In genomic region chr2:238784671-238785527, GRCh38 we compare ENCODE assay signal across 8 cellular contexts.
A peak's percentile ranks its signal among the peaks of the same experiment; 100 is the strongest.
DNase-seq lines count a peak whose midpoint lies in the region; ATAC-seq and TF ChIP-seq lines count a peak whose summit lies in the region.

No MANE protein-coding gene starts in this region.

- H2AK5ac ChIP-seq in H9 (ENCODE audit: insufficient read length, low read length) = no peak overlapping the region

- no peak overlapping the region for H2BK5ac ChIP-seq in H9 (ENCODE audit: insufficient read length, low read length)

- no peak overlapping the region for H3K9ac ChIP-seq in H9 (ENCODE audit: extremely low read depth, insufficient read length, low read length)

- H3K27ac ChIP-seq in H9 (ENCODE audit: insufficient read length, low read depth, low read length) (no peak overlapping the region), esophagus muscularis mucosa (replicated peaks in 1 of 4) (peak overlapping the region; percentile 37 to 52 (median 49))

- H3K4me1 ChIP-seq in H9 (ENCODE audit: insufficient read depth, low read length) = no peaks in the 10 kb centered on the region; the same call in 1 of the 2 replicates
- H3K4me1 ChIP-seq in esophagus muscularis mucosa = peaks cover 0 to 16% (median 13%) of the 10 kb centered on the region in 4 donors

- no peaks in the 10 kb centered on the region for H3K9me3 ChIP-seq in H9 (ENCODE audit: control insufficient read depth, low read depth, low read length)
- H3K9me3 ChIP-seq in esophagus muscularis mucosa = no peaks in the 10 kb centered on the region

- H3K27me3 Mint-ChIP-seq in H9 (ENCODE audit: low read depth) = peaks cover 15% of the 10 kb centered on the region
- peaks cover 50% of the 10 kb centered on the region for H3K27me3 Mint-ChIP-seq in nephron (ENCODE audit: low read depth)
- peaks cover 10 to 18% of the 10 kb centered on the region in 2 donors for H3K27me3 Mint-ChIP-seq in stimulated activated naive B cell treated with anti-CD40 and anti-IgM and Interleukin-4, amounts not matched to agents 10 μg/mL and 1 μg/mL and 100 μg/mL, for 72 hours

- H3K27me3 ChIP-seq in H9 (ENCODE audit: insufficient read depth, low read length) (no peaks in the 10 kb centered on the region), esophagus muscularis mucosa (no peaks in the 10 kb centered on the region)

- peaks cover 2 to 4% of the 10 kb centered on the region in 2 experiments; a peak in 3 of 5 replicates for H3K9me3 Mint-ChIP-seq in H9
- H3K9me3 Mint-ChIP-seq in nephron = peaks cover 13% of the 10 kb centered on the region
- H3K9me3 Mint-ChIP-seq in stimulated activated naive B cell treated with anti-CD40 and anti-IgM and Interleukin-4, amounts not matched to agents 10 μg/mL and 1 μg/mL and 100 μg/mL, for 72 hours = peaks cover 0 to 11% of the 10 kb centered on the region in 2 donors

- H3K4me3 ChIP-seq in esophagus muscularis mucosa = no peak overlapping the region

- H3K14ac ChIP-seq in H9 (ENCODE audit: insufficient read depth, low read length) = no peak overlapping the region

- H3K79me1 ChIP-seq in H9 (ENCODE audit: insufficient read depth, low read depth, low read length, poor library complexity, severe bottlenecking) = no peaks in the 10 kb centered on the region

- no peak overlapping the region for H4K5ac ChIP-seq in H9 (ENCODE audit: insufficient read length, low read depth, low read length)

- WGBS in H9 (ENCODE audit: extremely low coverage, insufficient read length, low lambda C conversion rate) = no CpG with 5 or more reads among the region's 17 CpGs
- 38% methylated on average over 13 of the region's 17 CpGs for WGBS in esophagus muscularis mucosa

- H2BK20ac ChIP-seq in H9 (ENCODE audit: low read depth, low read length, poor library complexity, severe bottlenecking) = no peak overlapping the region

- H3K36me3 Mint-ChIP-seq in H9 (ENCODE audit: insufficient read depth in 1 of 3, low read depth in 3 of 3) (no peaks in the 10 kb centered on the region; a peak in 1 of 7 replicates), nephron (ENCODE audit: low read depth) (no peaks in the 10 kb centered on the region)
- no peaks in the 10 kb centered on the region for H3K36me3 Mint-ChIP-seq in stimulated activated naive B cell treated with anti-CD40 and anti-IgM and Interleukin-4, amounts not matched to agents 10 μg/mL and 1 μg/mL and 100 μg/mL, for 72 hours

- H3K18ac ChIP-seq in H9 (ENCODE audit: insufficient read length, low read depth, low read length) = no peak overlapping the region

- H3K4me1 Mint-ChIP-seq in H9 (peaks cover 15 to 16% of the 10 kb centered on the region in 2 experiments), nephron (peaks cover 16% of the 10 kb centered on the region)
- H3K4me1 Mint-ChIP-seq in stimulated activated naive B cell treated with anti-CD40 and anti-IgM and Interleukin-4, amounts not matched to agents 10 μg/mL and 1 μg/mL and 100 μg/mL, for 72 hours = no peaks in the 10 kb centered on the region

- H3K27ac Mint-ChIP-seq in H9 = no peak overlapping the region; a peak in 1 of 7 replicates
- peak overlapping the region in 2 of 3 experiments; percentile 35 to 64 for H3K27ac Mint-ChIP-seq in nephron
- no peak overlapping the region for H3K27ac Mint-ChIP-seq in stimulated activated naive B cell treated with anti-CD40 and anti-IgM and Interleukin-4, amounts not matched to agents 10 μg/mL and 1 μg/mL and 100 μg/mL, for 72 hours

- no peak overlapping the region for H2BK12ac ChIP-seq in H9 (ENCODE audit: insufficient read length, low read depth, low read length)

- H3T11ph ChIP-seq in H9 (ENCODE audit: low read length) = no peak overlapping the region

- H2AFZ ChIP-seq in H9 (ENCODE audit: low read length) = no peak overlapping the region

- peak; percentile 61 to 72 for ATAC-seq in stimulated activated naive B cell treated with anti-CD40 and anti-IgM and Interleukin-4, amounts not matched to agents 10 μg/mL and 1 μg/mL and 100 μg/mL, for 72 hours (replicated peaks)

- H3K23me2 ChIP-seq in H9 (ENCODE audit: insufficient read length, low read depth, low read length, poor library complexity, severe bottlenecking) = no peaks in the 10 kb centered on the region

- H3K4me3 Mint-ChIP-seq in H9 (no peak overlapping the region), nephron (no peak overlapping the region)
- H3K4me3 Mint-ChIP-seq in stimulated activated naive B cell treated with anti-CD40 and anti-IgM and Interleukin-4, amounts not matched to agents 10 μg/mL and 1 μg/mL and 100 μg/mL, for 72 hours = no peak overlapping the region

- no peak overlapping the region for H4K91ac ChIP-seq in H9 (ENCODE audit: insufficient read length, low read depth, low read length)

- no peak overlapping the region for H3K4ac ChIP-seq in H9 (ENCODE audit: low read depth, low read length)

- H3K23ac ChIP-seq in H9 (ENCODE audit: insufficient read length, low read depth, low read length) = no peak overlapping the region

- peak; percentile 35 to 40 for DNase-seq in AML-193 (lab: John Stamatoyannopoulos, UW)
- DNase-seq in H9 = peak; percentile 72
- peak; percentile 27 for DNase-seq in NCI-H82 treated with DMSO at 0.1 percent for 48 hours (lab: John Stamatoyannopoulos, UW; ENCODE audit: unreplicated experiment)
- peak; percentile 57 for DNase-seq in activated CD8-positive, alpha-beta memory T cell treated with anti-CD3 and anti-CD28 coated beads, Interleukin-2, amount 50 U/mL, for 4 hours
- no peak for DNase-seq in esophagus muscularis mucosa (ENCODE audit: extremely low spot score)
- DNase-seq in stimulated activated naive B cell treated with anti-CD40 and anti-IgM and Interleukin-4, amounts not matched to agents 10 μg/mL and 1 μg/mL and 100 μg/mL, for 72 hours = peak; percentile 16
- no peak for DNase-seq in NCI-H128 (lab: John Stamatoyannopoulos, UW; ENCODE audit: unreplicated experiment)

- TF ChIP-seq POLR2A in esophagus muscularis mucosa (IDR thresholded peaks at IDR 0.05; ENCODE audit: low read depth) = no peak

- TF ChIP-seq CTCF in H9 (conservative IDR thresholded peaks at IDR 0.05) (peak; percentile 90), esophagus muscularis mucosa (IDR thresholded peaks at IDR 0.05) (peak; percentile 89 to 94 (median 93)), nephron (IDR thresholded peaks at IDR 0.05; ENCODE audit: unreplicated experiment in 3 of 3) (peak; percentile 88 to 91 (median 89))

- H2BK120ac ChIP-seq in H9 (ENCODE audit: low read depth, low read length, poor library complexity, severe bottlenecking) = no peak overlapping the region

- H4K20me1 ChIP-seq in H9 (ENCODE audit: control insufficient read depth, insufficient read depth, insufficient read length) = no peaks in the 10 kb centered on the region

- no peak for TF ChIP-seq EP300 in esophagus muscularis mucosa (IDR thresholded peaks at IDR 0.05)

- no peak overlapping the region for H3K4me2 ChIP-seq in H9 (ENCODE audit: insufficient read depth, insufficient read length, low read length)

- no peak overlapping the region for H3K56ac ChIP-seq in H9 (ENCODE audit: insufficient read length, low read depth, low read length)

- no peaks in the 10 kb centered on the region for H3K36me3 ChIP-seq in esophagus muscularis mucosa

- intact Hi-C loops in esophagus muscularis mucosa (cut with DNase I) = loop anchor here (5.0 kb wide), 4 partner anchors 58 to 413 kb away; no protein-coding TSS in a partner anchor

- H2BK15ac ChIP-seq in H9 (ENCODE audit: low read depth, low read length) = no peak overlapping the region

- no peak overlapping the region for H4K8ac ChIP-seq in H9 (replicated peaks; ENCODE audit: insufficient read length, low read depth, low read length)

- H3K79me2 ChIP-seq in H9 (ENCODE audit: insufficient read depth, low read length) = no peaks in the 10 kb centered on the region

Comparison
In these comparisons a context has a peak if more than half of its experiments do, and no peak if none do; other contexts are left out.
1. DNase-seq: peak in AML-193 (2 of 2), H9 (single experiment), NCI-H82 treated with DMSO at 0.1 percent for 48 hours (single experiment), activated CD8-positive, alpha-beta memory T cell treated with anti-CD3 and anti-CD28 coated beads, Interleukin-2, amount 50 U/mL, for 4 hours (single experiment) and stimulated activated naive B cell treated with anti-CD40 and anti-IgM and Interleukin-4, amounts not matched to agents 10 μg/mL and 1 μg/mL and 100 μg/mL, for 72 hours (single experiment); none in esophagus muscularis mucosa (single experiment) and NCI-H128 (single experiment).
2. H3K27ac Mint-ChIP-seq: peak in nephron (2 of 3); none in H9 (0 of 3) and stimulated activated naive B cell treated with anti-CD40 and anti-IgM and Interleukin-4, amounts not matched to agents 10 μg/mL and 1 μg/mL and 100 μg/mL, for 72 hours (single experiment).
3. Peak in every context shown above with its lines, with median percentiles within 50 percentile points of each other: CTCF ChIP-seq.